17 cellular contexts compared by ENCODE assay signal in the genomic region with DNA sequence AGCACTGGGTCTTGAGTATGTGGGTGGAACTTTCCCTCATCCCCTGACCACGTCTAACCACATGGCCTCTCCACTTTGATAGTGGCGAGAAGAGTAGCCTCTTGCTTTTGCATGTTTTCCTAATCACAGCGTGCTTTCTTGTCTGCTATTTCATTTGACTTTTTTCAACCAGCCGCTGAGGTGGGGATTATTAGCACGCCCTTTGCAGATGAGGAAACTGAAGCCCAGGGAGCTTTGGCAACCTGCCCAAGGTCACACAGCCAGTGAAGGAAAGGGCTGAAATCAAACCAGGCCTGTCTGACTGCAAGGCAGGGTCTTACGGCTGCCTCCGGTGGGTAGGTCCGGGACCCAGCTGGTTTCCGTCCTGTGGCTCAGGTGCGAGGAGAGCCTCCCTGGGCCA.
DNase-seq lines count a peak whose midpoint lies in the region; ATAC-seq, FAIRE-seq and TF ChIP-seq lines count a peak whose summit lies in the region.
"Had no signal": no experiment of that assay in that cellular context is flagged by ENCODE, and none has a peak within 500 bp of the region (broad histone marks: within the 10 kb centered on the region; RNA-seq: fewer than 3 reads in every experiment).

No MANE protein-coding gene starts in this region.

- H3K4me3 Mint-ChIP-seq in endodermal cell, result no peak overlapping the region
- H3K4me3 Mint-ChIP-seq: IgD-negative memory B cell had no signal

- H3K4me1 ChIP-seq in endodermal cell (ENCODE audit: control insufficient read depth, insufficient read depth, low read length) (peaks cover 8% of the 10 kb centered on the region), small intestine (ENCODE audit: control insufficient read depth in 2 of 2, insufficient read depth in 1 of 2, low read depth in 1 of 2, low read length in 1 of 2) (peaks cover 0 to 6% of the 10 kb centered on the region in 2 donors)

- H3K27ac ChIP-seq in endodermal cell (ENCODE audit: low read depth, low read length), result no peak overlapping the region
- H3K27ac ChIP-seq in small intestine (ENCODE audit: low read depth in 1 of 2, low read length in 1 of 2), result peak overlapping the region; percentile 24 to 60

- FAIRE-seq in small intestine (lab: Jason Lieb, UNC), result no peak
- FAIRE-seq: RCC 7860 had no signal

- ATAC-seq in GM18511 (IDR thresholded peaks at IDR 0.05; ENCODE audit: unreplicated experiment) (no peak), GM21447 (IDR thresholded peaks at IDR 0.05; ENCODE audit: unreplicated experiment) (no peak)

- H3K27me3 Mint-ChIP-seq in endodermal cell (ENCODE audit: insufficient read depth), result peaks cover 91% of the 10 kb centered on the region

- no peak for TF ChIP-seq CTCF in endodermal cell (conservative IDR thresholded peaks at IDR 0.05)

- no peak overlapping the region for H3K9ac ChIP-seq in endodermal cell (ENCODE audit: extremely low read depth, low read length, poor library complexity, severe bottlenecking)

- H3K27ac Mint-ChIP-seq in endodermal cell, result no peak overlapping the region
- H3K27ac Mint-ChIP-seq: IgD-negative memory B cell had no signal

- H3K36me3 ChIP-seq in endodermal cell (ENCODE audit: control insufficient read depth, insufficient read depth, low read length), result no peaks in the 10 kb centered on the region
- H3K36me3 ChIP-seq in small intestine (ENCODE audit: control insufficient read depth in 2 of 2, insufficient read depth in 2 of 2, low read length in 2 of 2), result no peaks in the 10 kb centered on the region

- H3K4me3 ChIP-seq in endodermal cell (ENCODE audit: low read length), result no peak overlapping the region
- no peak overlapping the region for H3K4me3 ChIP-seq in small intestine (ENCODE audit: low read depth in 1 of 2, low read length in 2 of 2)

- H3K36me3 Mint-ChIP-seq in endodermal cell (ENCODE audit: low read depth), result no peaks in the 10 kb centered on the region
- H3K36me3 Mint-ChIP-seq: IgD-negative memory B cell had no signal

- H3K9me3 Mint-ChIP-seq in endodermal cell, result peaks cover 6% of the 10 kb centered on the region

- H3K9me3 ChIP-seq in endodermal cell (ENCODE audit: control insufficient read depth, low read length) (peaks cover 4% of the 10 kb centered on the region), small intestine (ENCODE audit: control insufficient read depth, low read depth) (no peaks in the 10 kb centered on the region)

- peaks cover 16% of the 10 kb centered on the region for H3K4me1 Mint-ChIP-seq in endodermal cell
- H3K4me1 Mint-ChIP-seq: IgD-negative memory B cell had no signal

- WGBS in endodermal cell (ENCODE audit: insufficient coverage in 1 of 2, insufficient read length in 1 of 2), 2 experiments, result 93% methylated on average over 10 of the region's 10 CpGs
- WGBS in small intestine, 3 donors, result 29 to 49% (median 42%) methylated on average over 10 of the region's 10 CpGs

- DNase-seq in D341Med (ENCODE audit: low spot score) (peak; percentile 55), LoVo (ENCODE audit: low spot score) (peak; percentile 37), endodermal cell (peak; percentile 44), small intestine (peak; percentile 75), GM03348 (ENCODE audit: low spot score) (no peak), SK-N-DZ (ENCODE audit: low spot score) (no peak)
- DNase-seq: DMS79 treated with DMSO at 0.1 percent for 48 hours, GDM1, NCI-H1694, NCI-H345, NCI-H774, SIG-M5, SW 1271 had no signal

- H3K27me3 ChIP-seq in endodermal cell (ENCODE audit: control insufficient read depth, insufficient read depth, low read length, poor library complexity, severe bottlenecking), result peaks cover 90% of the 10 kb centered on the region
- H3K27me3 ChIP-seq in small intestine (ENCODE audit: control insufficient read depth in 2 of 2, insufficient read depth in 2 of 2, low read length in 2 of 2), result no peaks in the 10 kb centered on the region

Comparison
In these comparisons a context has a peak if more than half of its experiments do, and no peak if none do; other contexts are left out.
1. DNase-seq: peak in D341Med (single experiment), LoVo (single experiment), endodermal cell (single experiment) and small intestine (single experiment); none in GM03348 (single experiment) and SK-N-DZ (single experiment).